8 cellular contexts compared by ENCODE assay signal in the genomic region with DNA sequence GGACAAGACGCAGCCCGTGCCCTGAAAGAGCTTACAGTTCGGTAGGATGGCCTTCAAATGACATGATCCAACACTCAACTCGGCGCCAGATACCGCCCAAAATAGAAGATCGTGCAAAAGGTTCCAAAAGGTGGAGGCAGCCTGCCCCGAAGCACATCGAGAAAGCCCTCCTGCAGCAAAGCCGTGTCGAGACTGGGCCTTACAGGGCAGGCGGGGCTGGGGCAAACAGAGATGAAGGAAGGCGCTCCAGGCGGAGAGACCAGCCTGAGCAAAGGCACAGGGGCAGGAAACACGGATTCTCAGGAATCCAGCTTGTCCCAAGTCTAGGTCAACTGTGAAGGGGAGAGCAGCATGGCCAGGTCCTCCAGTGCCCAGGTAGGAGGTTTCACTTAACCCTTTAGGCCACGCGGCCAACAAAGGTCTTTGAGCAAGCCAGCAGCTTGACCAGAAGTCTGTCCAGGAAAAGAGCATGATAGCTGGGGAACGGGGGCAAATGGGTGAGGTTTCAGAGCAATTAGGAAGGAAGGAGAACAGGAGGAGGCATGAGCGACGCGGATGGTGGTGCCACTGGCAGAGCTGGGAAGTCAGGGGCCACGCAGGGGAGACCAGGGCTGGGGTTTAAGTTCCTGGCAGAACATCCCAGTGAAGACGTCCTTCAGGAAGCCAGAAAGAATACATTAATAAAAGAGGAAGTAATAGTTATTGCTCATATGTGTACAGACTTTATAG. TPM values are rescaled to one million over a fixed set of nuclear protein-coding genes. Genes with fewer than 3 reads are reported as not detected.
DNase-seq lines count a peak whose midpoint lies in the region; ATAC-seq and TF ChIP-seq lines count a peak whose summit lies in the region.

No MANE protein-coding gene starts in this region.

- TF ChIP-seq CTCF in tibial artery (IDR thresholded peaks at IDR 0.05), result no peak

- H3K4me3 ChIP-seq in iPS-15b (ENCODE audit: low read depth, low read length) (peak overlapping the region; percentile 67), tibial artery (peak overlapping the region in 1 of 2 donors; percentile 60)

- no peaks in the 10 kb centered on the region for H3K9me3 Mint-ChIP-seq in activated naive CD4-positive, alpha-beta T cell treated with anti-CD3 and anti-CD28 coated beads for 36 hours

- intact Hi-C loops in activated naive CD4-positive, alpha-beta T cell treated with anti-CD3 and anti-CD28 coated beads for 36 hours (cut with micrococcal nuclease), result loop anchor here (1.0 to 10.0 kb wide), 6 partner anchors 118 to 1343 kb away; no protein-coding TSS in a partner anchor
- intact Hi-C loops in tibial artery (cut with DNase I; ENCODE audit: low total_unique reads), result loop anchor here (5.0 kb wide), 1 partner anchor 860 kb away; no protein-coding TSS in a partner anchor

- peak overlapping the region; percentile 98 for H3K27ac Mint-ChIP-seq in activated naive CD4-positive, alpha-beta T cell treated with anti-CD3 and anti-CD28 coated beads for 36 hours
- H3K27ac Mint-ChIP-seq in T-helper 17 cell, result peak overlapping the region; percentile 99

- peak overlapping the region; percentile 76 to 80 for H3K27ac ChIP-seq in tibial artery

- H3K36me3 ChIP-seq in iPS-15b (ENCODE audit: control insufficient read depth, insufficient read depth, low read length), result no peaks in the 10 kb centered on the region
- H3K36me3 ChIP-seq in tibial artery, result no peaks in the 10 kb centered on the region

- CTCF ChIA-PET in activated naive CD4-positive, alpha-beta T cell treated with anti-CD3 and anti-CD28 coated beads for 36 hours (lab: Charles Lee), result interaction anchor here (0.6 to 12.2 kb wide), 14 partner anchors 9 to 1300 kb away, joined by 3 to 295 read pairs (median 5); a partner anchor contains a TSS

- no peak overlapping the region for H3K9ac ChIP-seq in iPS-15b (ENCODE audit: low read depth, low read length)

- DNase-seq in activated naive CD4-positive, alpha-beta T cell treated with anti-CD3 and anti-CD28 coated beads for 36 hours, result no peak
- DNase-seq in activated naive CD4-positive, alpha-beta T cell (lab: John Stamatoyannopoulos, UW), result no peak
- DNase-seq in T-helper 17 cell, result no peak
- DNase-seq in tibial artery, result no peak
- no peak for DNase-seq in HK-2 (ENCODE audit: unreplicated experiment)
- no peak for DNase-seq in NCI-H524 treated with DMSO at 0.1 percent for 48 hours (lab: John Stamatoyannopoulos, UW)

- H3K4me1 ChIP-seq in iPS-15b (ENCODE audit: control insufficient read depth, insufficient read depth, low read length) (peaks cover 7% of the 10 kb centered on the region), tibial artery (peaks cover 0 to 26% (median 19%) of the 10 kb centered on the region in 4 donors)

- peaks cover 50% of the 10 kb centered on the region for H3K4me1 Mint-ChIP-seq in activated naive CD4-positive, alpha-beta T cell treated with anti-CD3 and anti-CD28 coated beads for 36 hours (ENCODE audit: low read depth)
- peaks cover 25% of the 10 kb centered on the region for H3K4me1 Mint-ChIP-seq in T-helper 17 cell

- H3K9me3 ChIP-seq in T-helper 17 cell (ENCODE audit: control insufficient read depth, low read length, poor library complexity, severe bottlenecking), result no peaks in the 10 kb centered on the region
- no peaks in the 10 kb centered on the region for H3K9me3 ChIP-seq in iPS-15b (ENCODE audit: control insufficient read depth, insufficient read depth, low read length)
- no peaks in the 10 kb centered on the region for H3K9me3 ChIP-seq in tibial artery

- no peaks in the 10 kb centered on the region for H3K36me3 Mint-ChIP-seq in activated naive CD4-positive, alpha-beta T cell treated with anti-CD3 and anti-CD28 coated beads for 36 hours (ENCODE audit: low read depth)
- H3K36me3 Mint-ChIP-seq in T-helper 17 cell (ENCODE audit: low read depth), result no peaks in the 10 kb centered on the region

- H3K27me3 ChIP-seq in iPS-15b (ENCODE audit: control insufficient read depth, insufficient read depth, low read length), result peaks cover 8% of the 10 kb centered on the region
- no peaks in the 10 kb centered on the region for H3K27me3 ChIP-seq in tibial artery

- no peaks in the 10 kb centered on the region for H3K27me3 Mint-ChIP-seq in activated naive CD4-positive, alpha-beta T cell treated with anti-CD3 and anti-CD28 coated beads for 36 hours (ENCODE audit: low read depth)
- no peaks in the 10 kb centered on the region for H3K27me3 Mint-ChIP-seq in T-helper 17 cell

- peak overlapping the region; percentile 90 for H3K4me3 Mint-ChIP-seq in activated naive CD4-positive, alpha-beta T cell treated with anti-CD3 and anti-CD28 coated beads for 36 hours
- peak overlapping the region; percentile 95 for H3K4me3 Mint-ChIP-seq in T-helper 17 cell

- ATAC-seq in T-helper 17 cell, result no peak
- no peak for ATAC-seq in GM18909 (IDR thresholded peaks at IDR 0.05; ENCODE audit: poor library complexity, unreplicated experiment)

RNA-seq across cellular contexts. Expression of a gene that starts 21.2 kb away (rescaled TPM):
- total RNA-seq in activated naive CD4-positive, alpha-beta T cell treated with anti-CD3 and anti-CD28 coated beads for 36 hours, result 1,000 to 10,000 TPM; 1,206 to 1,253 TPM
- total RNA-seq in T-helper 17 cell, result 1,000 to 10,000 TPM; 2,426 to 2,697 TPM

RNA-seq across cellular contexts. Expression of a gene that starts 43.1 kb away (rescaled TPM):
- not detected for total RNA-seq in activated naive CD4-positive, alpha-beta T cell treated with anti-CD3 and anti-CD28 coated beads for 36 hours
- not detected for total RNA-seq in T-helper 17 cell

RNA-seq across cellular contexts. Expression of a gene that starts 44.7 kb away (rescaled TPM):
- not detected for total RNA-seq in activated naive CD4-positive, alpha-beta T cell treated with anti-CD3 and anti-CD28 coated beads for 36 hours
- total RNA-seq in T-helper 17 cell, result not detected

RNA-seq across cellular contexts. Expression of a gene that starts 54.9 kb away (rescaled TPM):
- not detected for total RNA-seq in activated naive CD4-positive, alpha-beta T cell treated with anti-CD3 and anti-CD28 coated beads for 36 hours
- total RNA-seq in T-helper 17 cell, result not detected
